In the genomic region with DNA sequence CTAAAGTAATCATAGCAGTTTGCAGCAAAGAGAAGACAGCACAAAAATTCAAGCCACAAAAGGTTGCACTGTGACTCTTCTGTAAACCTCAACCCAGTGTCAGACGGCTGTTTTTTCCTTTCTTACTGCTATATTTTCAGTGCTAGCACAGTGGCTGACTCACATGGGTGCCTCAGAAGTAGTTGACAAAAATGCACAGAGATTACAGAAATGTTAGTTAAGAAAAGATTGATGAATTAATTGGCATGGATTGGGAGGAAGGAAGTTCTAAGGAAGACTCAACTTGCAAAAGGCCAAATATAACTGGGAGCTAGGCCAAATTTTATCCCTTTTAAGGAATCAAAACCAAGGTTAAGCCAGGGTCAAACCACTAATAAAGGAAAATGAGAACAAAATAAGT, we compare ENCODE assay signal across 1 cellular context.
TF ChIP-seq lines count a peak whose summit lies in the region.

No MANE protein-coding gene starts in this region.

TF ChIP-seq in GM23338, 12 proteins besides CTCF, POLR2A, EP300 and RAD21 (continued from another document):
- TF ChIP-seq, protein P1, sequence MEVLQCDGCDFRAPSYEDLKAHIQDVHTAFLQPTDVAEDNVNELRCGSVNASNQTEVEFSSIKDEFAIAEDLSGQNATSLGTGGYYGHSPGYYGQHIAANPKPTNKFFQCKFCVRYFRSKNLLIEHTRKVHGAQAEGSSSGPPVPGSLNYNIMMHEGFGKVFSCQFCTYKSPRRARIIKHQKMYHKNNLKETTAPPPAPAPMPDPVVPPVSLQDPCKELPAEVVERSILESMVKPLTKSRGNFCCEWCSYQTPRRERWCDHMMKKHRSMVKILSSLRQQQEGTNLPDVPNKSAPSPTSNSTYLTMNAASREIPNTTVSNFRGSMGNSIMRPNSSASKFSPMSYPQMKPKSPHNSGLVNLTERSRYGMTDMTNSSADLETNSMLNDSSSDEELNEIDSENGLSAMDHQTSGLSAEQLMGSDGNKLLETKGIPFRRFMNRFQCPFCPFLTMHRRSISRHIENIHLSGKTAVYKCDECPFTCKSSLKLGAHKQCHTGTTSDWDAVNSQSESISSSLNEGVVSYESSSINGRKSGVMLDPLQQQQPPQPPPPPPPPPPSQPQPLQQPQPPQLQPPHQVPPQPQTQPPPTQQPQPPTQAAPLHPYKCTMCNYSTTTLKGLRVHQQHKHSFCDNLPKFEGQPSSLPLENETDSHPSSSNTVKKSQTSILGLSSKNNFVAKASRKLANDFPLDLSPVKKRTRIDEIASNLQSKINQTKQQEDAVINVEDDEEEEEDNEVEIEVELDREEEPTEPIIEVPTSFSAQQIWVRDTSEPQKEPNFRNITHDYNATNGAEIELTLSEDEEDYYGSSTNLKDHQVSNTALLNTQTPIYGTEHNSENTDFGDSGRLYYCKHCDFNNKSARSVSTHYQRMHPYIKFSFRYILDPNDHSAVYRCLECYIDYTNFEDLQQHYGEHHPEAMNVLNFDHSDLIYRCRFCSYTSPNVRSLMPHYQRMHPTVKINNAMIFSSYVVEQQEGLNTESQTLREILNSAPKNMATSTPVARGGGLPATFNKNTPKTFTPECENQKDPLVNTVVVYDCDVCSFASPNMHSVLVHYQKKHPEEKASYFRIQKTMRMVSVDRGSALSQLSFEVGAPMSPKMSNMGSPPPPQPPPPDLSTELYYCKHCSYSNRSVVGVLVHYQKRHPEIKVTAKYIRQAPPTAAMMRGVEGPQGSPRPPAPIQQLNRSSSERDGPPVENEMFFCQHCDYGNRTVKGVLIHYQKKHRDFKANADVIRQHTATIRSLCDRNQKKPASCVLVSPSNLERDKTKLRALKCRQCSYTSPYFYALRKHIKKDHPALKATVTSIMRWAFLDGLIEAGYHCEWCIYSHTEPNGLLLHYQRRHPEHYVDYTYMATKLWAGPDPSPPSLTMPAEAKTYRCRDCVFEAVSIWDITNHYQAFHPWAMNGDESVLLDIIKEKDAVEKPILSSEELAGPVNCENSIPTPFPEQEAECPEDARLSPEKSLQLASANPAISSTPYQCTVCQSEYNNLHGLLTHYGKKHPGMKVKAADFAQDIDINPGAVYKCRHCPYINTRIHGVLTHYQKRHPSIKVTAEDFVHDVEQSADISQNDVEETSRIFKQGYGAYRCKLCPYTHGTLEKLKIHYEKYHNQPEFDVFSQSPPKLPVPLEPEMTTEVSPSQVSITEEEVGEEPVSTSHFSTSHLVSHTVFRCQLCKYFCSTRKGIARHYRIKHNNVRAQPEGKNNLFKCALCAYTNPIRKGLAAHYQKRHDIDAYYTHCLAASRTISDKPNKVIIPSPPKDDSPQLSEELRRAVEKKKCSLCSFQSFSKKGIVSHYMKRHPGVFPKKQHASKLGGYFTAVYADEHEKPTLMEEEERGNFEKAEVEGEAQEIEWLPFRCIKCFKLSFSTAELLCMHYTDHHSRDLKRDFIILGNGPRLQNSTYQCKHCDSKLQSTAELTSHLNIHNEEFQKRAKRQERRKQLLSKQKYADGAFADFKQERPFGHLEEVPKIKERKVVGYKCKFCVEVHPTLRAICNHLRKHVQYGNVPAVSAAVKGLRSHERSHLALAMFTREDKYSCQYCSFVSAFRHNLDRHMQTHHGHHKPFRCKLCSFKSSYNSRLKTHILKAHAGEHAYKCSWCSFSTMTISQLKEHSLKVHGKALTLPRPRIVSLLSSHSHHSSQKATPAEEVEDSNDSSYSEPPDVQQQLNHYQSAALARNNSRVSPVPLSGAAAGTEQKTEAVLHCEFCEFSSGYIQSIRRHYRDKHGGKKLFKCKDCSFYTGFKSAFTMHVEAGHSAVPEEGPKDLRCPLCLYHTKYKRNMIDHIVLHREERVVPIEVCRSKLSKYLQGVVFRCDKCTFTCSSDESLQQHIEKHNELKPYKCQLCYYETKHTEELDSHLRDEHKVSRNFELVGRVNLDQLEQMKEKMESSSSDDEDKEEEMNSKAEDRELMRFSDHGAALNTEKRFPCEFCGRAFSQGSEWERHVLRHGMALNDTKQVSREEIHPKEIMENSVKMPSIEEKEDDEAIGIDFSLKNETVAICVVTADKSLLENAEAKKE (CRISPR knock-in tag; IDR thresholded peaks at IDR 0.05): no peak
- TF ChIP-seq POLR2AphosphoS5 (IDR thresholded peaks at IDR 0.05; ENCODE audit: low read depth): no peak
- no peak for TF ChIP-seq EZH2 (IDR thresholded peaks at IDR 0.05; ENCODE audit: low read depth, unreplicated experiment)
- no peak for TF ChIP-seq STAT1 (IDR thresholded peaks at IDR 0.05; ENCODE audit: unreplicated experiment)
- TF ChIP-seq, protein P2, sequence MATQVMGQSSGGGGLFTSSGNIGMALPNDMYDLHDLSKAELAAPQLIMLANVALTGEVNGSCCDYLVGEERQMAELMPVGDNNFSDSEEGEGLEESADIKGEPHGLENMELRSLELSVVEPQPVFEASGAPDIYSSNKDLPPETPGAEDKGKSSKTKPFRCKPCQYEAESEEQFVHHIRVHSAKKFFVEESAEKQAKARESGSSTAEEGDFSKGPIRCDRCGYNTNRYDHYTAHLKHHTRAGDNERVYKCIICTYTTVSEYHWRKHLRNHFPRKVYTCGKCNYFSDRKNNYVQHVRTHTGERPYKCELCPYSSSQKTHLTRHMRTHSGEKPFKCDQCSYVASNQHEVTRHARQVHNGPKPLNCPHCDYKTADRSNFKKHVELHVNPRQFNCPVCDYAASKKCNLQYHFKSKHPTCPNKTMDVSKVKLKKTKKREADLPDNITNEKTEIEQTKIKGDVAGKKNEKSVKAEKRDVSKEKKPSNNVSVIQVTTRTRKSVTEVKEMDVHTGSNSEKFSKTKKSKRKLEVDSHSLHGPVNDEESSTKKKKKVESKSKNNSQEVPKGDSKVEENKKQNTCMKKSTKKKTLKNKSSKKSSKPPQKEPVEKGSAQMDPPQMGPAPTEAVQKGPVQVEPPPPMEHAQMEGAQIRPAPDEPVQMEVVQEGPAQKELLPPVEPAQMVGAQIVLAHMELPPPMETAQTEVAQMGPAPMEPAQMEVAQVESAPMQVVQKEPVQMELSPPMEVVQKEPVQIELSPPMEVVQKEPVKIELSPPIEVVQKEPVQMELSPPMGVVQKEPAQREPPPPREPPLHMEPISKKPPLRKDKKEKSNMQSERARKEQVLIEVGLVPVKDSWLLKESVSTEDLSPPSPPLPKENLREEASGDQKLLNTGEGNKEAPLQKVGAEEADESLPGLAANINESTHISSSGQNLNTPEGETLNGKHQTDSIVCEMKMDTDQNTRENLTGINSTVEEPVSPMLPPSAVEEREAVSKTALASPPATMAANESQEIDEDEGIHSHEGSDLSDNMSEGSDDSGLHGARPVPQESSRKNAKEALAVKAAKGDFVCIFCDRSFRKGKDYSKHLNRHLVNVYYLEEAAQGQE (IDR thresholded peaks at IDR 0.05; ENCODE audit: unreplicated experiment): no peak
- TF ChIP-seq NANOG (IDR thresholded peaks at IDR 0.05; ENCODE audit: borderline replicate concordance): no peak
TF ChIP-seq in GM23338: peak in this region for 0.
